Comparison of ENCODE assay signal across 9 cellular contexts in the genomic region with DNA sequence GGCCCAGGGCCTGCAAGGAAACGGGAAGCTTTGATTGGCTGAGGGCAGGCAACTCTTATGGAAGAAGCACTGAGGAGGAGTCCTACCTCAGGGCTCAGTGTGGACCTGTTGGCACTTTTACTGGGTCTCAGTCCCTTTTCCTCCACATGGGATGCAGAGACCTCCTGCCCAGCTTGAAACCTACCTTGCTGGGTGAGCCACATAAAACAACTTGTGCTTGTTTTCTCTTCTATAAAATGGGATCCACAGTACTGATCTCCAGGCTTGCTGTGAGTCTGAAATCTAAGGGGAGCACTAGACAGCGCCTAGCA. TPM values are rescaled to one million over a fixed set of nuclear protein-coding genes. Genes with fewer than 3 reads are reported as not detected.
DNase-seq lines count a peak whose midpoint lies in the region; ATAC-seq and TF ChIP-seq lines count a peak whose summit lies in the region.
"Had no signal": no experiment of that assay in that cellular context is flagged by ENCODE, and none has a peak within 500 bp of the region (broad histone marks: within the 10 kb centered on the region; RNA-seq: fewer than 3 reads in every experiment).

No MANE protein-coding gene starts in this region.

- no peak for ATAC-seq in HG03354 (IDR thresholded peaks at IDR 0.05; ENCODE audit: poor library complexity, severe bottlenecking, unreplicated experiment)
- no peak for ATAC-seq in GM19328 (IDR thresholded peaks at IDR 0.05; ENCODE audit: unreplicated experiment)

- H3K4me1 ChIP-seq in BE2C: peaks cover 4% of the 10 kb centered on the region

- H3K36me3 ChIP-seq in BE2C: peaks cover under 1% of the 10 kb centered on the region

- peaks cover 43% of the 10 kb centered on the region for H3K4me1 Mint-ChIP-seq in brain
- H3K4me1 Mint-ChIP-seq in mesothelial cell of epicardium: peaks cover 35% of the 10 kb centered on the region

- H3K27ac ChIP-seq in HL-60 (replicated peaks): peak overlapping the region; percentile 87

- no peaks in the 10 kb centered on the region for H3K9me3 ChIP-seq in BE2C
- H3K9me3 ChIP-seq: testis had no signal

- no peak for TF ChIP-seq CTCF in BE2C (IDR thresholded peaks at IDR 0.05; ENCODE audit: low read depth, low read length)
- no peak for TF ChIP-seq CTCF in HL-60 (IDR thresholded peaks at IDR 0.05; ENCODE audit: insufficient read depth, low read length)
- TF ChIP-seq CTCF in brain (conservative IDR thresholded peaks at IDR 0.05): no peak
- TF ChIP-seq CTCF in mesothelial cell of epicardium (IDR thresholded peaks at IDR 0.05; ENCODE audit: unreplicated experiment): no peak

- peaks cover 0 to 2% (median 0%) of the 10 kb centered on the region in 5 experiments for H3K9me3 Mint-ChIP-seq in brain
- no peaks in the 10 kb centered on the region for H3K9me3 Mint-ChIP-seq in mesothelial cell of epicardium

- H3K27me3 ChIP-seq in BE2C (no peaks in the 10 kb centered on the region), HL-60 (ENCODE audit: insufficient read depth, poor library complexity, severe bottlenecking) (no peaks in the 10 kb centered on the region)
- H3K27me3 ChIP-seq: testis had no signal

- peak; percentile 43 for DNase-seq in BE2C
- peak in 1 of 2 experiments; percentile 79 for DNase-seq in HL-60 (ENCODE audit: low read depth in 1 of 2, low spot score in 1 of 2)
- DNase-seq in mesothelial cell of epicardium (ENCODE audit: low spot score in 2 of 2, unreplicated experiment in 2 of 2): no peak
- no peak for DNase-seq in ACHN
- no peak for DNase-seq in cerebellar cortex (ENCODE audit: low spot score)

- H3K4me3 Mint-ChIP-seq in brain (peak overlapping the region; percentile 84 to 94 (median 88)), mesothelial cell of epicardium (peak overlapping the region; percentile 86)

- in situ Hi-C loops in ACHN (cut with HindIII; ENCODE audit: low pct_ligation_motif_present, low pct_unique_long_range_greater_than_20kb, low sequenced_read_pairs): no loop called here

- H3K36me3 Mint-ChIP-seq in brain (no peaks in the 10 kb centered on the region), mesothelial cell of epicardium (peaks cover 3% of the 10 kb centered on the region)

- H3K27me3 Mint-ChIP-seq in brain (no peaks in the 10 kb centered on the region), mesothelial cell of epicardium (ENCODE audit: low read depth) (no peaks in the 10 kb centered on the region)

- H3K4me3 ChIP-seq in BE2C (ENCODE audit: low read depth, low read length): peak overlapping the region; percentile 66; the same call in 1 of the 2 replicates
- peak overlapping the region; percentile 63 for H3K4me3 ChIP-seq in HL-60 (replicated peaks; ENCODE audit: insufficient read depth, low read length)

- H3K27ac Mint-ChIP-seq in brain (peak overlapping the region; percentile 80 to 97 (median 92)), mesothelial cell of epicardium (peak overlapping the region; percentile 98)

RNA-seq across cellular contexts. Expression of gene SET, which starts 4.0 kb away (rescaled TPM):
- polyA plus RNA-seq in BE2C (2012; ENCODE audit: insufficient read depth, insufficient read length, low read depth): 442 TPM
- polyA plus RNA-seq in brain (ENCODE audit: insufficient read depth, low read depth, low replicate concordance): 527 TPM
- total RNA-seq in mesothelial cell of epicardium: 443 to 471 TPM (median 467 TPM) in 3 replicates

RNA-seq across cellular contexts. Expression of gene PKN3, which starts 17.3 kb away (rescaled TPM):
- 8.3 TPM for polyA plus RNA-seq in BE2C (2012; ENCODE audit: insufficient read depth, insufficient read length, low read depth)
- 14.2 TPM for polyA plus RNA-seq in brain (ENCODE audit: insufficient read depth, low read depth, low replicate concordance)
- 5.2 to 6.6 TPM (median 5.9 TPM) in 3 replicates for total RNA-seq in mesothelial cell of epicardium

RNA-seq across cellular contexts. Expression of gene DYNC2I2, which starts 28.3 kb away (rescaled TPM):
- polyA plus RNA-seq in BE2C (2012; ENCODE audit: insufficient read depth, insufficient read length, low read depth): 84.7 TPM
- polyA plus RNA-seq in brain (ENCODE audit: insufficient read depth, low read depth, low replicate concordance): 320 TPM
- 35.2 to 38.3 TPM (median 37.2 TPM) in 3 replicates for total RNA-seq in mesothelial cell of epicardium

RNA-seq across cellular contexts. Expression of gene ZDHHC12, which starts 39.0 kb away (rescaled TPM):
- polyA plus RNA-seq in BE2C (2012; ENCODE audit: insufficient read depth, insufficient read length, low read depth): 13.5 TPM
- 53.2 TPM for polyA plus RNA-seq in brain (ENCODE audit: insufficient read depth, low read depth, low replicate concordance)
- 20.7 to 22.6 TPM (median 21.6 TPM) in 3 replicates for total RNA-seq in mesothelial cell of epicardium
